In the genomic region with DNA sequence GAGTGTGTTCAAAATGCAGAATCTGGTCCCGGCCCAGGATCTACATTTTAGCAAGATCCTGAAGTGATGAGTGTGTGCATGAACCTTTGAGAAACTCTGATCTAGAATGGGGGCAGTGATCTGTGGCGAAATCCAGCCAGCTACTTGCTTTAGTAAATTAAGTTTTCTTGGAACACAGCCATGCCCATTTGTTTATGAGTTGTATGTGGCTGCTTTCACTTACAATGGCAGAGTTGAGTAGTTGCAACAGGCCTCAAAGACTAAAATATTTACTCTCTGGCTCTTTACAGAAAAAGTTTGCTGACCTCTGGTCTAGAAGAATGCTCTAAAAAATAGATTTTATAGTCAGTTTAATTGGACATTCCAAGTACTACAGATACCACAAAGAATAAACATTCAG, we compare ENCODE assay signal across 16 cellular contexts.
A peak's percentile ranks its signal among the peaks of the same experiment; 100 is the strongest.
DNase-seq lines count a peak whose midpoint lies in the region; ATAC-seq, FAIRE-seq and TF ChIP-seq lines count a peak whose summit lies in the region.
"Had no signal": no experiment of that assay in that cellular context is flagged by ENCODE, and none has a peak within 500 bp of the region (broad histone marks: within the 10 kb centered on the region; RNA-seq: fewer than 3 reads in every experiment).

No MANE protein-coding gene starts in this region.

- no peak overlapping the region for H3K14ac ChIP-seq in neuronal stem cell (ENCODE audit: low read length)

- no peaks in the 10 kb centered on the region for H3K36me3 ChIP-seq in neuronal stem cell (replicated peaks in 1 of 2; ENCODE audit: control insufficient read depth in 2 of 2, insufficient read depth in 2 of 2, low read length in 2 of 2)
- H3K36me3 ChIP-seq: ascending aorta; BLaER1 treated with 17β-estradiol and CSF1 and Interleukin-3, amounts not matched to agents 10 nM and 100 nM; HAP-1; SJSA1 had no signal

- no peak overlapping the region for H2BK120ac ChIP-seq in neuronal stem cell (ENCODE audit: low read depth, low read length)

- H2AK5ac ChIP-seq in neuronal stem cell (ENCODE audit: low read depth, low read length): peak overlapping the region; percentile 38

- no peak overlapping the region for H3K23ac ChIP-seq in neuronal stem cell (ENCODE audit: low read depth, low read length, poor library complexity)

- H3K4me3 ChIP-seq in neuronal stem cell (ENCODE audit: low read length in 2 of 2): no peak overlapping the region
- H3K4me3 ChIP-seq: ascending aorta; BLaER1 treated with 17β-estradiol and CSF1 and Interleukin-3, amounts not matched to agents 10 nM and 100 nM; HAP-1; SJSA1 had no signal

- DNase-seq in M059J (ENCODE audit: low read depth) (peak; percentile 83), neuronal stem cell (ENCODE audit: low spot score) (no peak), cerebellar cortex (ENCODE audit: low spot score) (no peak)
- no peak for DNase-seq in NK-92 treated with Interleukin-12 subunit alpha and Interleukin-12 subunit beta, amount 100 ng/mL, for 24 hours (lab: John Stamatoyannopoulos, UW)
- DNase-seq: activated CD8-positive, alpha-beta memory T cell treated with anti-CD3 and anti-CD28 coated beads for 24 hours; kidney; NCI-H1930; posterior cingulate gyrus had no signal

- no peak overlapping the region for H2AFZ ChIP-seq in neuronal stem cell (ENCODE audit: low read length)

- H4K8ac ChIP-seq in neuronal stem cell (ENCODE audit: low read depth, low read length): no peak overlapping the region

- no peak overlapping the region for H2BK5ac ChIP-seq in neuronal stem cell (ENCODE audit: low read length)

- H3K4ac ChIP-seq in neuronal stem cell (ENCODE audit: low read length): no peak overlapping the region

- no peak overlapping the region for H3K9ac ChIP-seq in neuronal stem cell (ENCODE audit: low read depth, low read length, poor library complexity)
- H3K9ac ChIP-seq: BLaER1 treated with 17β-estradiol and CSF1 and Interleukin-3, amounts not matched to agents 10 nM and 100 nM had no signal

- H3K79me1 ChIP-seq in neuronal stem cell (ENCODE audit: low read depth, low read length): no peaks in the 10 kb centered on the region

- no peaks in the 10 kb centered on the region for H3K9me3 ChIP-seq in neuronal stem cell (replicated peaks in 1 of 2; ENCODE audit: control insufficient read depth in 2 of 2, insufficient read depth in 1 of 2, low read depth in 1 of 2, low read length in 2 of 2)
- H3K9me3 ChIP-seq: ascending aorta, HAP-1, SJSA1 had no signal

- FAIRE-seq in endometrium (lab: Jason Lieb, UNC): peak; percentile 79
- FAIRE-seq: kidney had no signal

- no peak overlapping the region for H3K4me2 ChIP-seq in neuronal stem cell (ENCODE audit: insufficient read depth, low read length, poor library complexity, severe bottlenecking)
- H3K4me2 ChIP-seq: BLaER1 treated with 17β-estradiol and CSF1 and Interleukin-3, amounts not matched to agents 10 nM and 100 nM had no signal

- WGBS in neuronal stem cell (ENCODE audit: extremely low coverage in 2 of 2, insufficient read length in 2 of 2, insufficient replicate concordance in 1 of 2), 2 donors: no CpG with 5 or more reads among the region's 2 CpGs

- H2BK15ac ChIP-seq in neuronal stem cell (ENCODE audit: low read length): no peak overlapping the region

- no peak overlapping the region for H4K91ac ChIP-seq in neuronal stem cell (ENCODE audit: low read depth, low read length, poor library complexity)

- H3K27ac ChIP-seq in C4-2B: peak overlapping the region; percentile 53
- H3K27ac ChIP-seq in neuronal stem cell (replicated peaks; ENCODE audit: low read length): no peak overlapping the region
- H3K27ac ChIP-seq: ascending aorta; BLaER1 treated with 17β-estradiol and CSF1 and Interleukin-3, amounts not matched to agents 10 nM and 100 nM; SJSA1 had no signal

- H3K27me3 ChIP-seq in neuronal stem cell (ENCODE audit: control insufficient read depth in 3 of 3, insufficient read depth in 3 of 3, low read depth in 1 of 3, low read length in 3 of 3): peaks cover 0 to 3% (median 0%) of the 10 kb centered on the region in 3 experiments
- H3K27me3 ChIP-seq: ascending aorta; BLaER1 treated with 17β-estradiol and CSF1 and Interleukin-3, amounts not matched to agents 10 nM and 100 nM; SJSA1 had no signal

- ATAC-seq in HG03469 (IDR thresholded peaks at IDR 0.05; ENCODE audit: unreplicated experiment) (no peak), GM18858 (IDR thresholded peaks at IDR 0.05; ENCODE audit: unreplicated experiment) (no peak)

- H3K18ac ChIP-seq in neuronal stem cell (ENCODE audit: low read length): no peak overlapping the region

- H2BK12ac ChIP-seq in neuronal stem cell (ENCODE audit: low read length): no peak overlapping the region

- TF ChIP-seq CTCF in C4-2B (conservative IDR thresholded peaks at IDR 0.05): no peak

- no peaks in the 10 kb centered on the region for H3K4me1 ChIP-seq in neuronal stem cell (ENCODE audit: control insufficient read depth in 2 of 2, insufficient read depth in 1 of 2, low read depth in 1 of 2, low read length in 2 of 2)
- H3K4me1 ChIP-seq: ascending aorta, HAP-1 had no signal
